27 cellular contexts compared by ENCODE assay signal in the genomic region with DNA sequence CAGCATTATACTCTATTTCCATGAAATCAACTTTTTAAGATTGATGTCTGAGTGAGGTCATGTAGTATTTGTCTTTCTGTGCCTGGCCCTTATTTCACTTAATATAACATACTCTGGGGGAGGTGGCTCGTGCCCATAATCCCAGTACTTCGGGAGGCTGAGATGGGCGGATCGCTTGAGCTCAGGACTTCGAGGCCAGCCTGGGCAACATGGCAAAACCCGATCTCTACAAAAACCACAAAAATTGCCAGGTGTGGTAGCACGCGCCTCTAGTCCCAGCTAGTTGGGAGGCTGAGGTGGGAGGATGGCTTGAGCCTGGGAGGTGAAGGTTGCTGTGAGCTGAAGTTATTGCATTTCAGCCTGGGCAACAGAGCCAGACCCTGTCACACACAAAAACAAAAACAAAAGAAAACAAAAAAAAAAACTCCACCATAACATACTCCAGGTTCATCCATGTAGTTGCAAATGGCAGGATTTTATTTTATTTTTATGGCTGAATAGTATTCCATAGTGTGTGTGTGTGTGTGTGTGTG.
"Had no signal": no experiment of that assay in that cellular context is flagged by ENCODE, and none has a peak within 500 bp of the region (broad histone marks: within the 10 kb centered on the region; RNA-seq: fewer than 3 reads in every experiment).

No MANE protein-coding gene starts in this region.

- H3K36me3 Mint-ChIP-seq: memory B cell; natural killer cell treated with Interleukin-12 subunit alpha and Interleukin-12 subunit beta and Interleukin-15 and Interleukin-18, amount 100 ng/mL, for 72 hours; stimulated activated effector memory CD8-positive, alpha-beta T cell treated with anti-CD3 and anti-CD28 coated beads, Interleukin-12 subunit alpha, Interleukin-12 subunit beta, amount 100 ng/mL, for 72 hours had no signal

- H3K4me1 ChIP-seq: colonic mucosa, foreskin keratinocyte, pancreas, right lobe of liver had no signal

- H3K27ac ChIP-seq: colonic mucosa, esophagus muscularis mucosa, foreskin keratinocyte, gastroesophageal sphincter, neutrophil, pancreas, right lobe of liver, stomach, thyroid gland had no signal

- DNase-seq: colonic mucosa; effector CD8-positive, alpha-beta T cell; foreskin keratinocyte; hypothalamus; immature natural killer cell; mucosa of descending colon; naive B cell; small intestine; stimulated activated CD4-positive, alpha-beta T cell treated with anti-CD3 and anti-CD28 coated beads, Interleukin-12 subunit alpha, Interleukin-12 subunit beta, amount 100 ng/mL, for 4 hours; stimulated activated CD4-positive, alpha-beta T cell treated with anti-CD3 and anti-CD28 coated beads, Interleukin-1b, Interleukin-23, amount 100 ng/mL, for 48 hours; stimulated activated CD4-positive, alpha-beta T cell treated with anti-CD3 and anti-CD28 coated beads, Interleukin-4, amount 100 ng/mL, for 1 hour; stimulated activated naive CD4-positive, alpha-beta T cell treated with Interleukin-2 at 50 U/mL for 16 hours; stomach; thyroid gland; trophoblast cell had no signal

- H3K4me1 Mint-ChIP-seq: immature natural killer cell; memory B cell; naive B cell; neural crest cell; stimulated activated effector memory CD8-positive, alpha-beta T cell treated with anti-CD3 and anti-CD28 coated beads, Interleukin-12 subunit alpha, Interleukin-12 subunit beta, amount 100 ng/mL, for 72 hours had no signal

- H3K27ac Mint-ChIP-seq: dendritic cell treated with granulocyte-macrophage colony-stimulating factor and Interleukin-4, amounts not matched to agents 40 ng/mL and 50 ng/mL, for 4 days; immature natural killer cell; memory B cell; mesothelial cell of epicardium; natural killer cell treated with Interleukin-12 subunit alpha and Interleukin-12 subunit beta and Interleukin-15 and Interleukin-18, amount 100 ng/mL, for 72 hours; stimulated activated effector memory CD8-positive, alpha-beta T cell treated with anti-CD3 and anti-CD28 coated beads, Interleukin-12 subunit alpha, Interleukin-12 subunit beta, amount 100 ng/mL, for 72 hours had no signal

- H3K9me3 Mint-ChIP-seq: immature natural killer cell; natural killer cell treated with Interleukin-12 subunit alpha and Interleukin-12 subunit beta and Interleukin-15 and Interleukin-18, amount 100 ng/mL, for 72 hours had no signal

- H3K4me3 Mint-ChIP-seq: dendritic cell treated with granulocyte-macrophage colony-stimulating factor and Interleukin-4, amounts not matched to agents 40 ng/mL and 50 ng/mL, for 4 days; immature natural killer cell; memory B cell; mesothelial cell of epicardium; naive B cell; natural killer cell treated with Interleukin-12 subunit alpha and Interleukin-12 subunit beta and Interleukin-15 and Interleukin-18, amount 100 ng/mL, for 72 hours; neural crest cell; stimulated activated effector memory CD8-positive, alpha-beta T cell treated with anti-CD3 and anti-CD28 coated beads, Interleukin-12 subunit alpha, Interleukin-12 subunit beta, amount 100 ng/mL, for 72 hours had no signal

- H3K36me3 ChIP-seq: colonic mucosa, esophagus muscularis mucosa, gastroesophageal sphincter, neutrophil, pancreas, right lobe of liver, stomach, thyroid gland had no signal

- H3K9me3 ChIP-seq: colonic mucosa, gastroesophageal sphincter, mucosa of descending colon, neutrophil, pancreas, right lobe of liver, thyroid gland had no signal

- H3K4me3 ChIP-seq: colonic mucosa, esophagus muscularis mucosa, gastroesophageal sphincter, lung, mucosa of descending colon, pancreas, right lobe of liver, stomach, thyroid gland had no signal

- H3K27me3 ChIP-seq: colonic mucosa, esophagus muscularis mucosa, foreskin keratinocyte, gastroesophageal sphincter, neutrophil, pancreas, right lobe of liver, stomach, thyroid gland had no signal
